14 cellular contexts compared by ENCODE assay signal in genomic region chr2:69099541-69099940, GRCh38.
A peak's percentile ranks its signal among the peaks of the same experiment; 100 is the strongest.
DNase-seq lines count a peak whose midpoint lies in the region; ATAC-seq and TF ChIP-seq lines count a peak whose summit lies in the region.
"Had no signal": no experiment of that assay in that cellular context is flagged by ENCODE, and none has a peak within 500 bp of the region (broad histone marks: within the 10 kb centered on the region; RNA-seq: fewer than 3 reads in every experiment).

No MANE protein-coding gene starts in this region.

- H3K9me3 ChIP-seq in hepatocyte (ENCODE audit: low read depth) (no peaks in the 10 kb centered on the region), upper lobe of right lung (no peaks in the 10 kb centered on the region)

- no peaks in the 10 kb centered on the region; the same call in 1 of the 2 replicates for H3K27me3 Mint-ChIP-seq in HFFc6 (ENCODE audit: insufficient read depth)
- peaks cover 7 to 8% of the 10 kb centered on the region in 2 donors for H3K27me3 Mint-ChIP-seq in T-cell

- H3K27ac ChIP-seq in hepatocyte (peak overlapping the region; percentile 56), upper lobe of right lung (peak overlapping the region; percentile 56)

- peaks cover 23% of the 10 kb centered on the region for H3K36me3 Mint-ChIP-seq in HFFc6 (ENCODE audit: low read depth)
- H3K36me3 Mint-ChIP-seq in T-cell, result no peaks in the 10 kb centered on the region

- POLR2A ChIA-PET in T-cell (lab: Charles Lee) (no interaction called here), HEK293T (lab: Yijun Ruan, JAX) (no interaction called here)

- no peaks in the 10 kb centered on the region for H3K9me3 Mint-ChIP-seq in HFFc6
- H3K9me3 Mint-ChIP-seq in T-cell, result no peaks in the 10 kb centered on the region
- H3K9me3 Mint-ChIP-seq: activated CD4-positive, alpha-beta memory T cell treated with anti-CD3 and anti-CD28 coated beads, Interleukin-2, amount 10 ng/mL, durations not matched to agents 7 days and 5 days had no signal

- no peak overlapping the region for H3K4me3 ChIP-seq in astrocyte of the spinal cord (ENCODE audit: low read depth, low read length)
- H3K4me3 ChIP-seq in hepatocyte, result no peak overlapping the region
- no peak overlapping the region for H3K4me3 ChIP-seq in upper lobe of right lung

- CTCF ChIA-PET in T-cell (lab: Charles Lee) (interaction anchor here in 1 of 2 donors (0.6 kb wide), 1 partner anchor 136 kb away, joined by 3 read pairs; no protein-coding TSS in a partner anchor), HEK293T (lab: Yijun Ruan, JAX) (no interaction called here)

- H3K79me2 ChIP-seq in hepatocyte, result no peaks in the 10 kb centered on the region

- H3K27ac Mint-ChIP-seq in HFFc6, result peak overlapping the region; percentile 47
- no peak overlapping the region for H3K27ac Mint-ChIP-seq in T-cell
- H3K27ac Mint-ChIP-seq: activated CD4-positive, alpha-beta memory T cell treated with anti-CD3 and anti-CD28 coated beads, Interleukin-2, amount 10 ng/mL, durations not matched to agents 7 days and 5 days had no signal

- intact Hi-C loops in upper lobe of right lung (cut with DNase I), result no loop called here

- H3K36me3 ChIP-seq in hepatocyte (replicated peaks; ENCODE audit: insufficient read depth, low read depth) (no peaks in the 10 kb centered on the region), upper lobe of right lung (peaks cover 7% of the 10 kb centered on the region)

- TF ChIP-seq CTCF in HFFc6 (IDR thresholded peaks at IDR 0.05) (no peak), astrocyte of the spinal cord (IDR thresholded peaks at IDR 0.05; ENCODE audit: low read depth, low read length) (no peak), hepatocyte (IDR thresholded peaks at IDR 0.05; ENCODE audit: poor library complexity) (no peak), upper lobe of right lung (IDR thresholded peaks at IDR 0.05) (no peak)

- in situ Hi-C loops in astrocyte of the spinal cord (cut with HindIII; ENCODE audit: low sequenced_read_pairs), result no loop called here

- H3K27me3 ChIP-seq in hepatocyte, result no peaks in the 10 kb centered on the region
- no peaks in the 10 kb centered on the region for H3K27me3 ChIP-seq in upper lobe of right lung

- H3K9me2 ChIP-seq in hepatocyte (replicated peaks; ENCODE audit: insufficient read depth), result no peaks in the 10 kb centered on the region

- DNase-seq in HFFc6, result no peak
- peak; percentile 52 for DNase-seq in astrocyte of the spinal cord (ENCODE audit: low read depth, low spot score)
- DNase-seq in hepatocyte (ENCODE audit: low spot score), result no peak
- DNase-seq in upper lobe of right lung, result no peak
- no peak for DNase-seq in T-cell
- no peak for DNase-seq in HEK293T (ENCODE audit: extremely low spot score)
- DNase-seq: activated CD4-positive, alpha-beta memory T cell treated with anti-CD3 and anti-CD28 coated beads, Interleukin-2, amount 10 ng/mL, durations not matched to agents 7 days and 5 days; cortex of kidney; NCI-H2081; NCI-H526 treated with DMSO at 0.1 percent for 48 hours; OCI-M1; posterior cingulate gyrus; substantia nigra had no signal

- no peak overlapping the region for H2AFZ ChIP-seq in hepatocyte

- peaks cover 43% of the 10 kb centered on the region for H3K4me1 Mint-ChIP-seq in HFFc6 (ENCODE audit: low read depth)
- H3K4me1 Mint-ChIP-seq in T-cell, result no peaks in the 10 kb centered on the region
- H3K4me1 Mint-ChIP-seq: activated CD4-positive, alpha-beta memory T cell treated with anti-CD3 and anti-CD28 coated beads, Interleukin-2, amount 10 ng/mL, durations not matched to agents 7 days and 5 days had no signal

- H3K4me1 ChIP-seq in hepatocyte (ENCODE audit: insufficient read depth), result peaks cover 11% of the 10 kb centered on the region
- H3K4me1 ChIP-seq in upper lobe of right lung, result peaks cover 19% of the 10 kb centered on the region

- H3K4me3 Mint-ChIP-seq in HFFc6, result no peak overlapping the region
- no peak overlapping the region for H3K4me3 Mint-ChIP-seq in T-cell
- H3K4me3 Mint-ChIP-seq: activated CD4-positive, alpha-beta memory T cell treated with anti-CD3 and anti-CD28 coated beads, Interleukin-2, amount 10 ng/mL, durations not matched to agents 7 days and 5 days had no signal

- H3K4me2 ChIP-seq in hepatocyte, result no peak overlapping the region

- ATAC-seq in upper lobe of right lung (no peak), GM19467 (IDR thresholded peaks at IDR 0.05; ENCODE audit: unreplicated experiment) (no peak), T-cell (replicated peaks in 1 of 4) (no peak)

- H4K20me1 ChIP-seq in hepatocyte (ENCODE audit: insufficient read depth, poor library complexity, severe bottlenecking), result no peaks in the 10 kb centered on the region

TF ChIP-seq in HEK293T, 16 proteins besides CTCF, POLR2A, EP300 and RAD21:
- TF ChIP-seq ZNF384 (IDR thresholded peaks at IDR 0.05) (no peak), PKNOX1 (IDR thresholded peaks at IDR 0.05) (no peak), CTBP1 (IDR thresholded peaks at IDR 0.05; ENCODE audit: borderline replicate concordance) (no peak), FOXM1 (IDR thresholded peaks at IDR 0.05; ENCODE audit: borderline replicate concordance) (no peak), FOXA1 (IDR thresholded peaks at IDR 0.05) (no peak), L3MBTL2 (conservative IDR thresholded peaks at IDR 0.05) (no peak), HDGF (IDR thresholded peaks at IDR 0.05; ENCODE audit: borderline replicate concordance) (no peak)
